16 cellular contexts compared by ENCODE assay signal in the genomic region with DNA sequence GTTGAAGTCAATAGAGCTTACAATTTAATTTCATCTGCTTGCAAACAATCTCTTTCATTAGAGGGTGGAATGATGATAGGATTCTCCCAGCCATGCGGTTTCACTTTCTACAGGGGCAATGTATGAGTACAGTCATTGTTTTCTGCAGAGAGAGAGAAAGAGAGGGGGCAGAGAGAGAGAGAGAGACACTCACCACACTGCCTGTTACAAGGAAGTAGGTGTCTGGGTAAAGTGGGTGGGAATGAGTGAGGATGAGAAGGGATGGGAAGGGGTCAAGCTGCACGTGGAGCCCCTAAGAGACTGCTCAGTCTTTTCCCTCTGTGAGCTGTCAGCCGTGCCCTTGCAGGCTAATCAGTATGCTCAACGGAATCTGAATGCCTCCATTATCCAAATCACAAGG.
A peak's percentile ranks its signal among the peaks of the same experiment; 100 is the strongest.
DNase-seq lines count a peak whose midpoint lies in the region; ATAC-seq and TF ChIP-seq lines count a peak whose summit lies in the region.
"Had no signal": no experiment of that assay in that cellular context is flagged by ENCODE, and none has a peak within 500 bp of the region (broad histone marks: within the 10 kb centered on the region; RNA-seq: fewer than 3 reads in every experiment).

No MANE protein-coding gene starts in this region.

- no peaks in the 10 kb centered on the region for H3K9me3 ChIP-seq in left lung
- H3K9me3 ChIP-seq: BLaER1, gastrocnemius medialis, psoas muscle, transverse colon had no signal

- H3K27me3 Mint-ChIP-seq in osteocyte (ENCODE audit: unreplicated experiment) = peaks cover 9% of the 10 kb centered on the region

- H3K4me1 Mint-ChIP-seq in osteocyte (ENCODE audit: unreplicated experiment) = no peaks in the 10 kb centered on the region

- no peak overlapping the region for H3K4me3 ChIP-seq in left lung
- H3K4me3 ChIP-seq: BLaER1, gastrocnemius medialis, psoas muscle, transverse colon had no signal

- H3K9me3 Mint-ChIP-seq in osteocyte (ENCODE audit: unreplicated experiment) = no peaks in the 10 kb centered on the region

- no peaks in the 10 kb centered on the region for H3K4me1 ChIP-seq in left lung
- H3K4me1 ChIP-seq: gastrocnemius medialis, psoas muscle, transverse colon had no signal

- peak overlapping the region; percentile 23 for H3K4me3 Mint-ChIP-seq in osteocyte (ENCODE audit: unreplicated experiment)

- ATAC-seq in GM18909 (IDR thresholded peaks at IDR 0.05; ENCODE audit: poor library complexity, unreplicated experiment) = no peak
- no peak for ATAC-seq in left lung
- ATAC-seq: gastrocnemius medialis, PC-3, psoas muscle had no signal

- intact Hi-C loops in left lung (cut with DNase I) = no loop called here

- H3K36me3 ChIP-seq in left lung = no peaks in the 10 kb centered on the region
- H3K36me3 ChIP-seq: BLaER1, gastrocnemius medialis, transverse colon had no signal

- peaks cover 0 to 38% of the 10 kb centered on the region in 2 donors for H3K27me3 ChIP-seq in left lung
- H3K27me3 ChIP-seq: BLaER1, gastrocnemius medialis, transverse colon had no signal

- TF ChIP-seq CTCF in osteocyte (IDR thresholded peaks at IDR 0.05) (no peak), left lung (IDR thresholded peaks at IDR 0.05) (no peak)

- H3K27ac ChIP-seq in left lung = no peak overlapping the region
- H3K27ac ChIP-seq: BLaER1, gastrocnemius medialis, psoas muscle, transverse colon had no signal

- no peak overlapping the region for H3K27ac Mint-ChIP-seq in osteocyte (ENCODE audit: unreplicated experiment)

- H3K36me3 Mint-ChIP-seq in osteocyte (ENCODE audit: unreplicated experiment) = no peaks in the 10 kb centered on the region

- DNase-seq in HT1080 (ENCODE audit: low read depth) = peak; percentile 35
- peak; percentile 62 for DNase-seq in NCI-H69 (lab: John Stamatoyannopoulos, UW)
- peak; percentile 41 for DNase-seq in epidermal melanocyte (ENCODE audit: insufficient read length, low spot score)
- no peak for DNase-seq in osteocyte (ENCODE audit: extremely low spot score, unreplicated experiment)
- no peak for DNase-seq in NCI-H82 treated with DMSO at 0.1 percent for 48 hours (lab: John Stamatoyannopoulos, UW; ENCODE audit: unreplicated experiment)
- DNase-seq in cerebellar nuclear complex (lab: John Stamatoyannopoulos, UW) = no peak
- DNase-seq in left lung = no peak
- DNase-seq: activated naive CD4-positive, alpha-beta T cell; gastrocnemius medialis; islet precursor cell; PC-3; psoas muscle; stimulated activated CD4-positive, alpha-beta T cell treated with anti-CD3 and anti-CD28 coated beads, Interleukin-2, amount 100 ng/mL, for 24 hours; transverse colon had no signal

Comparison
In these comparisons a context has a peak if more than half of its experiments do, and no peak if none do; other contexts are left out.
1. DNase-seq: peak in HT1080 (single experiment), NCI-H69 (single experiment) and epidermal melanocyte (single experiment); none in osteocyte (single experiment), NCI-H82 treated with DMSO at 0.1 percent for 48 hours (single experiment), cerebellar nuclear complex (0 of 2) and left lung (0 of 2).